In the genomic region with DNA sequence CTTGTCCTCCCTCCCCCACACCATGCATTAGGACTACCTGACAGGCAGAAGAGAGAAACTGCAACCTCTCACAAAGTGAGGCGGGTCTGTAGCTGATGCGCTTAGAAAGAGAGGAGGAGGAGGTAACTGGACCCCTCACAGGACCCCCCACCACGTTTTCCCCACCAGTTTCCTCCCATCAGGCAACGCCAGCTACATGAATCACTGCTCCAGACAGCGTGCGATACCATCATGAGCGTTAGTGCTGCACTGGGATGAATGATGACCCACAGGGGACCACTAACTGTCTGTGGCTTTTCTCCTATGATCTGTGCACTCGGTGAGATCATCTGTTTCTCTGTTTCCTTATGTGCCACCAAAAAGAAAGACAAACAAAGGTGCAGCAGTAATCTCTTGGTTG, we compare ENCODE assay signal across 1 cellular context.
TF ChIP-seq lines count a peak whose summit lies in the region.

No MANE protein-coding gene starts in this region.

TF ChIP-seq in GM23338, 12 proteins besides CTCF, POLR2A, EP300 and RAD21 (continued from another document):
- no peak for TF ChIP-seq EZH2 (IDR thresholded peaks at IDR 0.05; ENCODE audit: low read depth, unreplicated experiment)
- no peak for TF ChIP-seq STAT1 (IDR thresholded peaks at IDR 0.05; ENCODE audit: unreplicated experiment)
- TF ChIP-seq ZNF331 (CRISPR knock-in tag; IDR thresholded peaks at IDR 0.05; ENCODE audit: low read depth) = no peak
- TF ChIP-seq EZH2phosphoT487 (IDR thresholded peaks at IDR 0.05; ENCODE audit: unreplicated experiment) = no peak
- TF ChIP-seq, protein P1, sequence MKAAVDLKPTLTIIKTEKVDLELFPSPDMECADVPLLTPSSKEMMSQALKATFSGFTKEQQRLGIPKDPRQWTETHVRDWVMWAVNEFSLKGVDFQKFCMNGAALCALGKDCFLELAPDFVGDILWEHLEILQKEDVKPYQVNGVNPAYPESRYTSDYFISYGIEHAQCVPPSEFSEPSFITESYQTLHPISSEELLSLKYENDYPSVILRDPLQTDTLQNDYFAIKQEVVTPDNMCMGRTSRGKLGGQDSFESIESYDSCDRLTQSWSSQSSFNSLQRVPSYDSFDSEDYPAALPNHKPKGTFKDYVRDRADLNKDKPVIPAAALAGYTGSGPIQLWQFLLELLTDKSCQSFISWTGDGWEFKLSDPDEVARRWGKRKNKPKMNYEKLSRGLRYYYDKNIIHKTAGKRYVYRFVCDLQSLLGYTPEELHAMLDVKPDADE (IDR thresholded peaks at IDR 0.05) = no peak
- TF ChIP-seq POLR2AphosphoS5 (IDR thresholded peaks at IDR 0.05; ENCODE audit: low read depth) = no peak
- TF ChIP-seq, protein P2, sequence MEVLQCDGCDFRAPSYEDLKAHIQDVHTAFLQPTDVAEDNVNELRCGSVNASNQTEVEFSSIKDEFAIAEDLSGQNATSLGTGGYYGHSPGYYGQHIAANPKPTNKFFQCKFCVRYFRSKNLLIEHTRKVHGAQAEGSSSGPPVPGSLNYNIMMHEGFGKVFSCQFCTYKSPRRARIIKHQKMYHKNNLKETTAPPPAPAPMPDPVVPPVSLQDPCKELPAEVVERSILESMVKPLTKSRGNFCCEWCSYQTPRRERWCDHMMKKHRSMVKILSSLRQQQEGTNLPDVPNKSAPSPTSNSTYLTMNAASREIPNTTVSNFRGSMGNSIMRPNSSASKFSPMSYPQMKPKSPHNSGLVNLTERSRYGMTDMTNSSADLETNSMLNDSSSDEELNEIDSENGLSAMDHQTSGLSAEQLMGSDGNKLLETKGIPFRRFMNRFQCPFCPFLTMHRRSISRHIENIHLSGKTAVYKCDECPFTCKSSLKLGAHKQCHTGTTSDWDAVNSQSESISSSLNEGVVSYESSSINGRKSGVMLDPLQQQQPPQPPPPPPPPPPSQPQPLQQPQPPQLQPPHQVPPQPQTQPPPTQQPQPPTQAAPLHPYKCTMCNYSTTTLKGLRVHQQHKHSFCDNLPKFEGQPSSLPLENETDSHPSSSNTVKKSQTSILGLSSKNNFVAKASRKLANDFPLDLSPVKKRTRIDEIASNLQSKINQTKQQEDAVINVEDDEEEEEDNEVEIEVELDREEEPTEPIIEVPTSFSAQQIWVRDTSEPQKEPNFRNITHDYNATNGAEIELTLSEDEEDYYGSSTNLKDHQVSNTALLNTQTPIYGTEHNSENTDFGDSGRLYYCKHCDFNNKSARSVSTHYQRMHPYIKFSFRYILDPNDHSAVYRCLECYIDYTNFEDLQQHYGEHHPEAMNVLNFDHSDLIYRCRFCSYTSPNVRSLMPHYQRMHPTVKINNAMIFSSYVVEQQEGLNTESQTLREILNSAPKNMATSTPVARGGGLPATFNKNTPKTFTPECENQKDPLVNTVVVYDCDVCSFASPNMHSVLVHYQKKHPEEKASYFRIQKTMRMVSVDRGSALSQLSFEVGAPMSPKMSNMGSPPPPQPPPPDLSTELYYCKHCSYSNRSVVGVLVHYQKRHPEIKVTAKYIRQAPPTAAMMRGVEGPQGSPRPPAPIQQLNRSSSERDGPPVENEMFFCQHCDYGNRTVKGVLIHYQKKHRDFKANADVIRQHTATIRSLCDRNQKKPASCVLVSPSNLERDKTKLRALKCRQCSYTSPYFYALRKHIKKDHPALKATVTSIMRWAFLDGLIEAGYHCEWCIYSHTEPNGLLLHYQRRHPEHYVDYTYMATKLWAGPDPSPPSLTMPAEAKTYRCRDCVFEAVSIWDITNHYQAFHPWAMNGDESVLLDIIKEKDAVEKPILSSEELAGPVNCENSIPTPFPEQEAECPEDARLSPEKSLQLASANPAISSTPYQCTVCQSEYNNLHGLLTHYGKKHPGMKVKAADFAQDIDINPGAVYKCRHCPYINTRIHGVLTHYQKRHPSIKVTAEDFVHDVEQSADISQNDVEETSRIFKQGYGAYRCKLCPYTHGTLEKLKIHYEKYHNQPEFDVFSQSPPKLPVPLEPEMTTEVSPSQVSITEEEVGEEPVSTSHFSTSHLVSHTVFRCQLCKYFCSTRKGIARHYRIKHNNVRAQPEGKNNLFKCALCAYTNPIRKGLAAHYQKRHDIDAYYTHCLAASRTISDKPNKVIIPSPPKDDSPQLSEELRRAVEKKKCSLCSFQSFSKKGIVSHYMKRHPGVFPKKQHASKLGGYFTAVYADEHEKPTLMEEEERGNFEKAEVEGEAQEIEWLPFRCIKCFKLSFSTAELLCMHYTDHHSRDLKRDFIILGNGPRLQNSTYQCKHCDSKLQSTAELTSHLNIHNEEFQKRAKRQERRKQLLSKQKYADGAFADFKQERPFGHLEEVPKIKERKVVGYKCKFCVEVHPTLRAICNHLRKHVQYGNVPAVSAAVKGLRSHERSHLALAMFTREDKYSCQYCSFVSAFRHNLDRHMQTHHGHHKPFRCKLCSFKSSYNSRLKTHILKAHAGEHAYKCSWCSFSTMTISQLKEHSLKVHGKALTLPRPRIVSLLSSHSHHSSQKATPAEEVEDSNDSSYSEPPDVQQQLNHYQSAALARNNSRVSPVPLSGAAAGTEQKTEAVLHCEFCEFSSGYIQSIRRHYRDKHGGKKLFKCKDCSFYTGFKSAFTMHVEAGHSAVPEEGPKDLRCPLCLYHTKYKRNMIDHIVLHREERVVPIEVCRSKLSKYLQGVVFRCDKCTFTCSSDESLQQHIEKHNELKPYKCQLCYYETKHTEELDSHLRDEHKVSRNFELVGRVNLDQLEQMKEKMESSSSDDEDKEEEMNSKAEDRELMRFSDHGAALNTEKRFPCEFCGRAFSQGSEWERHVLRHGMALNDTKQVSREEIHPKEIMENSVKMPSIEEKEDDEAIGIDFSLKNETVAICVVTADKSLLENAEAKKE (CRISPR knock-in tag; IDR thresholded peaks at IDR 0.05) = no peak
- no peak for TF ChIP-seq NANOG (IDR thresholded peaks at IDR 0.05; ENCODE audit: borderline replicate concordance)
- no peak for TF ChIP-seq ZNF114 (CRISPR knock-in tag; IDR thresholded peaks at IDR 0.05)
